Comparison of ENCODE assay signal across 12 cellular contexts in the genomic region with DNA sequence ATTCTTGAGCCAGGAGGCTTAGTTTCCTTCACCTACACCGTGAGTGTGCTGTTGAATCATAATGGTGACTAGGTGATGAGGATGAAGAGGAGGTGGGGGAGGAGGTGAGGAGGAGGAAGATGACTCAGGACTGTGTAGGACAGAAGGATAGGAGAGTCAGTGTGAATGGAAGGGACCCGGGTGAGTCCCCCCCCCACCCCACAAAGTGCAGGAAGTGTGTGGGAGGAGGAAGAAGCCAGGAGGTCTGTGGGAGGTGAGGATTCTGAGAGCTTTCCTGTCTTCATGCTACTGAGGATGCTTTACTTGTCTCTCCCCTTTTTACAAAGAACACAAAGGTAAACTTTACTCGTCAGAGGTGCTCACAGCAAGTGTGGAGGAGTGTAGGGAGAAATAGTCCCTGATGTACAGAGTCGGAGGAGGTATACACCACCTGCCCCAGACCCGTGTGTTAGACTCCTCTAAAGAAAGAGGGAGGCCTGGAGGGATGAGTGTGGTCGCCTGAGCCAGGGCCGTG. TPM values are rescaled to one million over a fixed set of nuclear protein-coding genes. Genes with fewer than 3 reads are reported as not detected.
DNase-seq lines count a peak whose midpoint lies in the region; ATAC-seq and TF ChIP-seq lines count a peak whose summit lies in the region.
"Had no signal": no experiment of that assay in that cellular context is flagged by ENCODE, and none has a peak within 500 bp of the region (broad histone marks: within the 10 kb centered on the region; RNA-seq: fewer than 3 reads in every experiment).

No MANE protein-coding gene starts in this region.

- POLR2A ChIA-PET in HEK293T (lab: Yijun Ruan, JAX): interaction anchor here (1.3 to 3.1 kb wide), 2 partner anchors 24 to 32 kb away, joined by 3 to 13 read pairs; partner anchors contain the start of genes ABHD10 and TMPRSS7

- H3K36me3 Mint-ChIP-seq in T-helper 1 cell treated with Interleukin-12 subunit alpha and Interleukin-12 subunit beta and Interleukin-4 antibody, amounts not matched to agents 30 μg/mL and 1 μg/mL, for 36 hours (ENCODE audit: low read depth): no peaks in the 10 kb centered on the region
- peaks cover 33% of the 10 kb centered on the region for H3K36me3 Mint-ChIP-seq in brain

- no peaks in the 10 kb centered on the region for H3K9me3 Mint-ChIP-seq in T-helper 1 cell treated with Interleukin-12 subunit alpha and Interleukin-12 subunit beta and Interleukin-4 antibody, amounts not matched to agents 30 μg/mL and 1 μg/mL, for 36 hours
- H3K9me3 Mint-ChIP-seq in brain: no peaks in the 10 kb centered on the region

- peaks cover 45% of the 10 kb centered on the region for H3K4me1 Mint-ChIP-seq in T-helper 1 cell treated with Interleukin-12 subunit alpha and Interleukin-12 subunit beta and Interleukin-4 antibody, amounts not matched to agents 30 μg/mL and 1 μg/mL, for 36 hours (ENCODE audit: low read depth)
- H3K4me1 Mint-ChIP-seq in brain: peaks cover 81% of the 10 kb centered on the region

- no peaks in the 10 kb centered on the region for H3K27me3 Mint-ChIP-seq in T-helper 1 cell treated with Interleukin-12 subunit alpha and Interleukin-12 subunit beta and Interleukin-4 antibody, amounts not matched to agents 30 μg/mL and 1 μg/mL, for 36 hours (ENCODE audit: low read depth)
- peaks cover 13% of the 10 kb centered on the region for H3K27me3 Mint-ChIP-seq in brain

- CTCF ChIA-PET in HEK293T (lab: Yijun Ruan, JAX): interaction anchor here (1.7 to 2.6 kb wide), 2 partner anchors 11 to 13 kb away, joined by 7 read pairs; no protein-coding TSS in a partner anchor

- H3K27ac Mint-ChIP-seq in T-helper 1 cell treated with Interleukin-12 subunit alpha and Interleukin-12 subunit beta and Interleukin-4 antibody, amounts not matched to agents 30 μg/mL and 1 μg/mL, for 36 hours: peak overlapping the region; percentile 68
- H3K27ac Mint-ChIP-seq in brain: peak overlapping the region in 4 of 5 experiments; percentile 68 to 99 (median 88)

- no peak for TF ChIP-seq CTCF in brain (conservative IDR thresholded peaks at IDR 0.05)

- peak overlapping the region; percentile 29 for H3K4me3 Mint-ChIP-seq in T-helper 1 cell treated with Interleukin-12 subunit alpha and Interleukin-12 subunit beta and Interleukin-4 antibody, amounts not matched to agents 30 μg/mL and 1 μg/mL, for 36 hours
- peak overlapping the region; percentile 92 to 97 (median 95) for H3K4me3 Mint-ChIP-seq in brain

- ATAC-seq in GM18870 (IDR thresholded peaks at IDR 0.05; ENCODE audit: unreplicated experiment) (no peak), HG03354 (IDR thresholded peaks at IDR 0.05; ENCODE audit: poor library complexity, severe bottlenecking, unreplicated experiment) (no peak)
- ATAC-seq: left lobe of liver, right lobe of liver had no signal

- DNase-seq in EH (ENCODE audit: low read depth) (peak; percentile 32), SW 1271 (lab: John Stamatoyannopoulos, UW) (no peak), HEK293T (ENCODE audit: extremely low spot score) (no peak)
- DNase-seq in stimulated activated CD4-positive, alpha-beta T cell treated with anti-CD3 and anti-CD28 coated beads, Interleukin-12 subunit alpha, Interleukin-12 subunit beta, amount 100 ng/mL, for 48 hours (ENCODE audit: low read depth in 2 of 3, low spot score in 1 of 3): peak in 2 of 3 donors; percentile 14 to 50
- DNase-seq: NCI-H2029 treated with DMSO at 0.1 percent for 48 hours, right lobe of liver, transverse colon had no signal

TF ChIP-seq in HEK293T, 16 proteins besides CTCF, POLR2A, EP300 and RAD21:
- TF ChIP-seq ZNF384 (IDR thresholded peaks at IDR 0.05) (no peak), PKNOX1 (IDR thresholded peaks at IDR 0.05) (no peak), ARNT (IDR thresholded peaks at IDR 0.05) (no peak), CTBP1 (IDR thresholded peaks at IDR 0.05; ENCODE audit: borderline replicate concordance) (no peak), TARDBP (IDR thresholded peaks at IDR 0.05) (no peak), FOXM1 (IDR thresholded peaks at IDR 0.05; ENCODE audit: borderline replicate concordance) (no peak), BHLHE40 (IDR thresholded peaks at IDR 0.05; ENCODE audit: borderline replicate concordance) (no peak), ELF4 (IDR thresholded peaks at IDR 0.05) (no peak), HDGF (IDR thresholded peaks at IDR 0.05; ENCODE audit: borderline replicate concordance) (no peak), FOXK2 (IDR thresholded peaks at IDR 0.05) (no peak), NFRKB (IDR thresholded peaks at IDR 0.05) (no peak), FOXA1 (IDR thresholded peaks at IDR 0.05) (no peak), SP1 (IDR thresholded peaks at IDR 0.05) (no peak), SUZ12 (IDR thresholded peaks at IDR 0.05) (no peak), L3MBTL2 (conservative IDR thresholded peaks at IDR 0.05) (no peak), LEF1 (IDR thresholded peaks at IDR 0.05; ENCODE audit: borderline replicate concordance) (no peak)

RNA-seq across cellular contexts. Expression of gene TAGLN3, which starts 3.8 kb away (rescaled TPM):
- 1,344 TPM for polyA plus RNA-seq in brain (ENCODE audit: insufficient read depth, low read depth, low replicate concordance)

RNA-seq across cellular contexts. Expression of gene ABHD10, which starts 23.7 kb away (rescaled TPM):
- 37.4 TPM for polyA plus RNA-seq in brain (ENCODE audit: insufficient read depth, low read depth, low replicate concordance)

RNA-seq across cellular contexts. Expression of gene TMPRSS7, which starts 32.0 kb away (rescaled TPM):
- polyA plus RNA-seq in brain (ENCODE audit: insufficient read depth, low read depth, low replicate concordance): not detected

Comparison
In these comparisons a context has a peak if more than half of its experiments do, and no peak if none do; other contexts are left out.
1. DNase-seq: peak in EH (single experiment) and stimulated activated CD4-positive, alpha-beta T cell treated with anti-CD3 and anti-CD28 coated beads, Interleukin-12 subunit alpha, Interleukin-12 subunit beta, amount 100 ng/mL, for 48 hours (2 of 3); none in SW 1271 (0 of 2) and HEK293T (single experiment).